26 cellular contexts compared by ENCODE assay signal in genomic region chr2:100939445-100939844, GRCh38.
"Had no signal": no experiment of that assay in that cellular context is flagged by ENCODE, and none has a peak within 500 bp of the region (broad histone marks: within the 10 kb centered on the region; RNA-seq: fewer than 3 reads in every experiment).

No MANE protein-coding gene starts in this region.

- H3K27ac ChIP-seq: adrenal gland, Peyer's patch, RWPE1, SJSA1 had no signal

- H3K36me3 ChIP-seq: adrenal gland had no signal

- H3K4me3 ChIP-seq: adrenal gland, Peyer's patch, SJSA1 had no signal

- H3K27ac Mint-ChIP-seq: activated CD8-positive, alpha-beta T cell treated with anti-CD3 and anti-CD28 coated beads, Interleukin-2, amount 10 ng/mL, durations not matched to agents 7 days and 5 days; activated T-helper 17 cell treated with anti-CD3 and anti-CD28 coated beads, Interleukin-2, amount 50 U/mL, for 72 hours; T-helper 1 cell treated with Interleukin-12 subunit alpha and Interleukin-12 subunit beta and Interleukin-4 antibody, amounts not matched to agents 30 μg/mL and 1 μg/mL, for 36 hours; WTC11 had no signal

- DNase-seq: activated CD4-positive, alpha-beta T cell treated with anti-CD3 and anti-CD28 coated beads for 48 hours; activated CD4-positive, alpha-beta T cell treated with anti-CD3 and anti-CD28 coated beads, Interleukin-2, amount 50 U/mL, for 4 hours; activated CD4-positive, CD25-positive, alpha-beta regulatory T cell treated with anti-CD3 and anti-CD28 coated beads, Interleukin-2, amount 50 U/mL, for 72 hours; activated CD8-positive, alpha-beta T cell treated with anti-CD3 and anti-CD28 coated beads, Interleukin-2, amount 10 ng/mL, durations not matched to agents 7 days and 5 days; activated naive CD8-positive, alpha-beta T cell treated with anti-CD3 and anti-CD28 coated beads for 36 hours; activated T-cell treated with anti-CD3 and anti-CD28 coated beads, Interleukin-2, amount 50 U/mL, for 48 hours; anterior cingulate cortex; IMR-90; KBM-7; NCI-H1048; NCI-H146; NCI-H187 treated with DMSO at 0.1 percent for 48 hours; NCI-H2081 treated with DMSO at 0.1 percent for 48 hours; NCI-H446; NCI-H524; SHP77; SW 1271; T-helper 9 cell had no signal

- H3K9me3 ChIP-seq: adrenal gland, Peyer's patch, SJSA1 had no signal

- H3K36me3 Mint-ChIP-seq: WTC11 had no signal

- H3K9me3 Mint-ChIP-seq: activated naive CD8-positive, alpha-beta T cell treated with anti-CD3 and anti-CD28 coated beads for 36 hours; activated T-helper 17 cell treated with anti-CD3 and anti-CD28 coated beads, Interleukin-2, amount 50 U/mL, for 72 hours; T-helper 1 cell treated with Interleukin-12 subunit alpha and Interleukin-12 subunit beta and Interleukin-4 antibody, amounts not matched to agents 30 μg/mL and 1 μg/mL, for 36 hours; WTC11 had no signal

- H3K4me1 ChIP-seq: adrenal gland had no signal

- H3K4me3 Mint-ChIP-seq: activated CD8-positive, alpha-beta T cell treated with anti-CD3 and anti-CD28 coated beads, Interleukin-2, amount 10 ng/mL, durations not matched to agents 7 days and 5 days; activated naive CD8-positive, alpha-beta T cell treated with anti-CD3 and anti-CD28 coated beads for 36 hours; activated T-helper 17 cell treated with anti-CD3 and anti-CD28 coated beads, Interleukin-2, amount 50 U/mL, for 72 hours; T-helper 1 cell treated with Interleukin-12 subunit alpha and Interleukin-12 subunit beta and Interleukin-4 antibody, amounts not matched to agents 30 μg/mL and 1 μg/mL, for 36 hours; WTC11 had no signal

- ATAC-seq: activated CD8-positive, alpha-beta T cell treated with anti-CD3 and anti-CD28 coated beads, Interleukin-2, amount 10 ng/mL, durations not matched to agents 7 days and 5 days; activated T-helper 17 cell treated with anti-CD3 and anti-CD28 coated beads, Interleukin-2, amount 50 U/mL, for 72 hours; SK-N-SH treated with all-trans-retinoic acid at 6 μM for 48 hours; WTC11 had no signal

- H3K27me3 ChIP-seq: adrenal gland, Peyer's patch, SJSA1 had no signal

- H3K4me1 Mint-ChIP-seq: WTC11 had no signal

- H3K27me3 Mint-ChIP-seq: activated naive CD8-positive, alpha-beta T cell treated with anti-CD3 and anti-CD28 coated beads for 36 hours; activated T-helper 17 cell treated with anti-CD3 and anti-CD28 coated beads, Interleukin-2, amount 50 U/mL, for 72 hours had no signal
